In genomic region chr15:100601628-100602063, GRCh38 we compare ENCODE assay signal across 8 cellular contexts. TPM values are rescaled to one million over a fixed set of nuclear protein-coding genes. Genes with fewer than 3 reads are reported as not detected.
DNase-seq lines count a peak whose midpoint lies in the region; ATAC-seq and TF ChIP-seq lines count a peak whose summit lies in the region.

No MANE protein-coding gene starts in this region.

- no peak for DNase-seq in lung (ENCODE audit: low spot score)
- no peak for DNase-seq in activated effector memory CD4-positive, alpha-beta T cell treated with anti-CD3 and anti-CD28 coated beads, Interleukin-2, amount 50 U/mL, for 16 hours
- DNase-seq in activated naive CD4-positive, alpha-beta T cell treated with Interleukin-2 at 50 U/mL for 16 hours = no peak
- DNase-seq in activated CD4-positive, alpha-beta T cell treated with anti-CD3 and anti-CD28 coated beads, Interleukin-2, amount 10 ng/mL, durations not matched to agents 24 days and 14 days = no peak
- no peak for DNase-seq in activated naive CD4-positive, alpha-beta T cell treated with anti-CD3 and anti-CD28 coated beads for 36 hours

- peaks cover 43% of the 10 kb centered on the region for H3K36me3 Mint-ChIP-seq in activated CD4-positive, alpha-beta T cell treated with anti-CD3 and anti-CD28 coated beads, Interleukin-2, amount 10 ng/mL, durations not matched to agents 24 days and 14 days (ENCODE audit: low read depth)
- H3K36me3 Mint-ChIP-seq in activated naive CD4-positive, alpha-beta T cell treated with anti-CD3 and anti-CD28 coated beads for 36 hours (ENCODE audit: low read depth) = peaks cover 21% of the 10 kb centered on the region

- peaks cover 6 to 10% of the 10 kb centered on the region in 2 donors for H3K4me1 ChIP-seq in lung (ENCODE audit: control insufficient read depth in 2 of 2, insufficient read depth in 2 of 2, low read length in 2 of 2)

- no peak for TF ChIP-seq CTCF in lung (IDR thresholded peaks at IDR 0.05; ENCODE audit: control extremely low read depth, extremely low read depth)

- no peak overlapping the region for H3K4me3 Mint-ChIP-seq in activated CD4-positive, alpha-beta T cell treated with anti-CD3 and anti-CD28 coated beads, Interleukin-2, amount 10 ng/mL, durations not matched to agents 24 days and 14 days
- no peak overlapping the region for H3K4me3 Mint-ChIP-seq in activated naive CD4-positive, alpha-beta T cell treated with anti-CD3 and anti-CD28 coated beads for 36 hours

- H3K9me3 Mint-ChIP-seq in activated CD4-positive, alpha-beta T cell treated with anti-CD3 and anti-CD28 coated beads, Interleukin-2, amount 10 ng/mL, durations not matched to agents 24 days and 14 days = no peaks in the 10 kb centered on the region
- no peaks in the 10 kb centered on the region for H3K9me3 Mint-ChIP-seq in activated naive CD4-positive, alpha-beta T cell treated with anti-CD3 and anti-CD28 coated beads for 36 hours

- peaks cover 2% of the 10 kb centered on the region for H3K27me3 Mint-ChIP-seq in activated CD4-positive, alpha-beta T cell treated with anti-CD3 and anti-CD28 coated beads, Interleukin-2, amount 10 ng/mL, durations not matched to agents 24 days and 14 days
- H3K27me3 Mint-ChIP-seq in activated naive CD4-positive, alpha-beta T cell treated with anti-CD3 and anti-CD28 coated beads for 36 hours (ENCODE audit: low read depth) = no peaks in the 10 kb centered on the region

- CTCF ChIA-PET in activated naive CD4-positive, alpha-beta T cell treated with anti-CD3 and anti-CD28 coated beads for 36 hours (lab: Charles Lee) = interaction anchor here (1.9 kb wide), 1 partner anchor 29 kb away, joined by 6 read pairs; no protein-coding TSS in a partner anchor

- H3K36me3 ChIP-seq in lung (ENCODE audit: control insufficient read depth in 2 of 2, insufficient read depth in 2 of 2, low read length in 2 of 2) = peaks cover 0 to 3% of the 10 kb centered on the region in 2 donors

- peak; percentile 20 for ATAC-seq in GM18867 (IDR thresholded peaks at IDR 0.05; ENCODE audit: unreplicated experiment)
- ATAC-seq in HG02973 (IDR thresholded peaks at IDR 0.05; ENCODE audit: unreplicated experiment) = peak; percentile 9
- peak; percentile 13 for ATAC-seq in lung (ENCODE audit: insufficient read depth, low FRiP score)

- intact Hi-C loops in activated CD4-positive, alpha-beta T cell treated with anti-CD3 and anti-CD28 coated beads, Interleukin-2, amount 10 ng/mL, durations not matched to agents 24 days and 14 days (cut with micrococcal nuclease) = loop anchor here (1.0 to 5.0 kb wide), 8 partner anchors 251 to 1954 kb away; partner anchors contain the start of genes IGF1R, SELENOS and TM2D3
- intact Hi-C loops in activated naive CD4-positive, alpha-beta T cell treated with anti-CD3 and anti-CD28 coated beads for 36 hours (cut with micrococcal nuclease) = loop anchor here (1.0 to 5.0 kb wide), 6 partner anchors 10 to 691 kb away; partner anchors contain the start of gene CHSY1

- H3K27ac ChIP-seq in angular gyrus (ENCODE audit: low read depth, low read length) (peak overlapping the region; percentile 88), lung (ENCODE audit: low read depth in 1 of 2, low read length in 1 of 2) (peak overlapping the region; percentile 61 to 87)

- peaks cover 57% of the 10 kb centered on the region for H3K4me1 Mint-ChIP-seq in activated CD4-positive, alpha-beta T cell treated with anti-CD3 and anti-CD28 coated beads, Interleukin-2, amount 10 ng/mL, durations not matched to agents 24 days and 14 days
- peaks cover 57% of the 10 kb centered on the region for H3K4me1 Mint-ChIP-seq in activated naive CD4-positive, alpha-beta T cell treated with anti-CD3 and anti-CD28 coated beads for 36 hours (ENCODE audit: low read depth)

- no peaks in the 10 kb centered on the region for H3K27me3 ChIP-seq in lung (ENCODE audit: control insufficient read depth, insufficient read depth)

- H3K9me3 ChIP-seq in lung (ENCODE audit: control insufficient read depth in 2 of 2, insufficient read depth in 1 of 2, low read length in 1 of 2) = no peaks in the 10 kb centered on the region

- H3K27ac Mint-ChIP-seq in activated CD4-positive, alpha-beta T cell treated with anti-CD3 and anti-CD28 coated beads, Interleukin-2, amount 10 ng/mL, durations not matched to agents 24 days and 14 days = no peak overlapping the region
- no peak overlapping the region for H3K27ac Mint-ChIP-seq in activated naive CD4-positive, alpha-beta T cell treated with anti-CD3 and anti-CD28 coated beads for 36 hours

- peak overlapping the region; percentile 87 for H3K4me3 ChIP-seq in lung

- 0% methylated on average over 21 of the region's 21 CpGs for WGBS in lung, 2 donors

RNA-seq across cellular contexts. Expression of gene LINS1, which starts 0.3 kb away (rescaled TPM):
- total RNA-seq in lung = 10 to 100 TPM; 14.4 to 24.1 TPM
- 1 to 10 TPM; 8.0 to 9.3 TPM for polyA plus RNA-seq in lung
- 63.9 and 64.9 TPM in 2 replicates for total RNA-seq in activated CD4-positive, alpha-beta T cell treated with anti-CD3 and anti-CD28 coated beads, Interleukin-2, amount 10 ng/mL, durations not matched to agents 24 days and 14 days
- total RNA-seq in activated naive CD4-positive, alpha-beta T cell treated with anti-CD3 and anti-CD28 coated beads for 36 hours = 10 to 100 TPM; 36.8 to 37.1 TPM

RNA-seq across cellular contexts. Expression of gene ASB7, which starts 0.7 kb away (rescaled TPM):
- total RNA-seq in lung = 10 to 100 TPM; 15.3 to 18.3 TPM
- polyA plus RNA-seq in lung = 1 to 10 TPM; 3.3 to 6.5 TPM
- total RNA-seq in activated CD4-positive, alpha-beta T cell treated with anti-CD3 and anti-CD28 coated beads, Interleukin-2, amount 10 ng/mL, durations not matched to agents 24 days and 14 days = 17.8 and 18.0 TPM in 2 replicates
- 10 to 100 TPM; 15.6 to 16.8 TPM for total RNA-seq in activated naive CD4-positive, alpha-beta T cell treated with anti-CD3 and anti-CD28 coated beads for 36 hours
